ENCODE assay signal across 13 cellular contexts in the genomic region with DNA sequence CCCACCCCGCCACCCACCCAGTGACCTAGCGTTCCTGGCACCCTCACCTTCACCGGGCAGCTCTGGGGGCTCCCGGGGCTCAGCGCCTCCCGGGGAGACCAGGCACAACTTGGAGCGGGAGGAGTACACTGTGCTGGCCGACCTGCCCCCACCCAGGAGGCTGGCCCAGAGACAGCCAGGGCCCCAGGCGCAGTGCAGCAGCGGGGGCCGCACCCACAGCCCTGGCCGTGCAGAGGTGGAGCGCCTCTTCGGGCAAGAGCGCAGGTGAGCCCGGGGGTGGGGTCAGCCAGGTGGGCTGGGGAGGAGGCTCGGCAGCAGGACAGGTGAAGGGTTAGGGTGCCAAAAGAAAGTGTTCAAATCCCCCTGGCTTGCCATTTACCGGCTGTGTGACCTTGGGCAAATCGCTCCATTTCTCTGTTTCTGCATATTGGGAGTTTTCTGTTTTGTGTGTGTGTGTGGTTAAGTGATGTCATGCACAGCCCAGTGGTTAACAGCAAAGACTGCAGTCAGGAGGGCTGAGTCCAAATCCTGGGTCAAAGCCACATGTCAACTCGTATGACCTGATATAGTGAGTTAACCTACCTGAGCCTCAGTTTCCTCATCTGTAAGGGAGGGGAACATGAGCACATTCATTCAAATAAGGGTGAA. TPM values are rescaled to one million over a fixed set of nuclear protein-coding genes. Genes with fewer than 3 reads are reported as not detected.
A peak's percentile ranks its signal among the peaks of the same experiment; 100 is the strongest.
DNase-seq lines count a peak whose midpoint lies in the region; ATAC-seq, FAIRE-seq and TF ChIP-seq lines count a peak whose summit lies in the region.
"Had no signal": no experiment of that assay in that cellular context is flagged by ENCODE, and none has a peak within 500 bp of the region (broad histone marks: within the 10 kb centered on the region; RNA-seq: fewer than 3 reads in every experiment).

No MANE protein-coding gene starts in this region.

- POLR2A ChIA-PET in activated CD4-positive, alpha-beta T cell treated with anti-CD3 and anti-CD28 coated beads for 36 hours (lab: Charles Lee): no interaction called here

- no peaks in the 10 kb centered on the region for H3K36me3 ChIP-seq in right atrium auricular region
- H3K36me3 ChIP-seq: neutrophil, SJSA1 had no signal

- no peaks in the 10 kb centered on the region for H3K27me3 ChIP-seq in right atrium auricular region
- H3K27me3 ChIP-seq: neutrophil, SJSA1 had no signal

- H3K9me3 Mint-ChIP-seq in activated CD4-positive, alpha-beta T cell treated with anti-CD3 and anti-CD28 coated beads for 36 hours (ENCODE audit: low read depth): no peaks in the 10 kb centered on the region
- no peaks in the 10 kb centered on the region for H3K9me3 Mint-ChIP-seq in stimulated activated naive CD8-positive, alpha-beta T cell treated with anti-CD3 and anti-CD28 coated beads, Interleukin-15, amount 100 ng/mL, for 72 hours
- H3K9me3 Mint-ChIP-seq: activated T-cell treated with anti-CD3 and anti-CD28 coated beads, Interleukin-2, amount 50 U/mL, for 24 hours had no signal

- CTCF ChIA-PET in activated CD4-positive, alpha-beta T cell treated with anti-CD3 and anti-CD28 coated beads for 36 hours (lab: Charles Lee): no interaction called here

- no peaks in the 10 kb centered on the region for H3K9me3 ChIP-seq in right atrium auricular region
- H3K9me3 ChIP-seq: neutrophil, SJSA1 had no signal

- no peak overlapping the region for H3K27ac Mint-ChIP-seq in activated CD4-positive, alpha-beta T cell treated with anti-CD3 and anti-CD28 coated beads for 36 hours
- H3K27ac Mint-ChIP-seq in stimulated activated naive CD8-positive, alpha-beta T cell treated with anti-CD3 and anti-CD28 coated beads, Interleukin-15, amount 100 ng/mL, for 72 hours: no peak overlapping the region
- H3K27ac Mint-ChIP-seq: activated T-cell treated with anti-CD3 and anti-CD28 coated beads, Interleukin-2, amount 50 U/mL, for 24 hours had no signal

- H3K36me3 Mint-ChIP-seq in activated CD4-positive, alpha-beta T cell treated with anti-CD3 and anti-CD28 coated beads for 36 hours (ENCODE audit: low read depth): peaks cover 3% of the 10 kb centered on the region

- intact Hi-C loops in activated CD4-positive, alpha-beta T cell treated with anti-CD3 and anti-CD28 coated beads for 36 hours (cut with DNase I, micrococcal nuclease): no loop called here

- peak; percentile 71 for ATAC-seq in activated CD4-positive, alpha-beta T cell treated with anti-CD3 and anti-CD28 coated beads for 36 hours
- peak; percentile 49 for ATAC-seq in esophagus mucosa
- peak; percentile 69 for ATAC-seq in stimulated activated naive CD8-positive, alpha-beta T cell treated with anti-CD3 and anti-CD28 coated beads, Interleukin-15, amount 100 ng/mL, for 72 hours
- ATAC-seq in HG02973 (IDR thresholded peaks at IDR 0.05; ENCODE audit: unreplicated experiment): no peak

- peak in 1 of 2 donors; percentile 23 for TF ChIP-seq CTCF in right atrium auricular region (IDR thresholded peaks at IDR 0.05)

- no peak overlapping the region for H3K27ac ChIP-seq in right atrium auricular region
- H3K27ac ChIP-seq: neutrophil, SJSA1 had no signal

- no peak for DNase-seq in activated CD4-positive, alpha-beta T cell treated with anti-CD3 and anti-CD28 coated beads for 36 hours
- no peak for DNase-seq in activated CD4-positive, alpha-beta T cell treated with anti-CD3 and anti-CD28 coated beads for 4 hours
- DNase-seq in RCC 7860 (ENCODE audit: low spot score) (peak; percentile 6), NCI-H2029 treated with DMSO at 0.1 percent for 48 hours (lab: John Stamatoyannopoulos, UW) (no peak), right atrium auricular region (ENCODE audit: low spot score) (no peak)
- no peak for DNase-seq in stimulated activated naive CD8-positive, alpha-beta T cell treated with anti-CD3 and anti-CD28 coated beads, Interleukin-15, amount 100 ng/mL, for 72 hours
- DNase-seq: activated T-cell treated with anti-CD3 and anti-CD28 coated beads, Interleukin-2, amount 50 U/mL, for 24 hours; NCI-H1417 had no signal

- H3K4me3 ChIP-seq in right atrium auricular region: no peak overlapping the region
- H3K4me3 ChIP-seq: SJSA1 had no signal

- no peaks in the 10 kb centered on the region for H3K4me1 Mint-ChIP-seq in activated CD4-positive, alpha-beta T cell treated with anti-CD3 and anti-CD28 coated beads for 36 hours
- no peaks in the 10 kb centered on the region for H3K4me1 Mint-ChIP-seq in stimulated activated naive CD8-positive, alpha-beta T cell treated with anti-CD3 and anti-CD28 coated beads, Interleukin-15, amount 100 ng/mL, for 72 hours

- peaks cover 0 to 20% of the 10 kb centered on the region in 2 donors for H3K4me1 ChIP-seq in right atrium auricular region
- H3K4me1 ChIP-seq: SJSA1 had no signal

- H3K27me3 Mint-ChIP-seq in activated CD4-positive, alpha-beta T cell treated with anti-CD3 and anti-CD28 coated beads for 36 hours: no peaks in the 10 kb centered on the region
- no peaks in the 10 kb centered on the region for H3K27me3 Mint-ChIP-seq in stimulated activated naive CD8-positive, alpha-beta T cell treated with anti-CD3 and anti-CD28 coated beads, Interleukin-15, amount 100 ng/mL, for 72 hours
- H3K27me3 Mint-ChIP-seq: activated T-cell treated with anti-CD3 and anti-CD28 coated beads, Interleukin-2, amount 50 U/mL, for 24 hours had no signal

- no peak overlapping the region for H3K4me3 Mint-ChIP-seq in activated CD4-positive, alpha-beta T cell treated with anti-CD3 and anti-CD28 coated beads for 36 hours
- H3K4me3 Mint-ChIP-seq in stimulated activated naive CD8-positive, alpha-beta T cell treated with anti-CD3 and anti-CD28 coated beads, Interleukin-15, amount 100 ng/mL, for 72 hours: no peak overlapping the region
- H3K4me3 Mint-ChIP-seq: activated T-cell treated with anti-CD3 and anti-CD28 coated beads, Interleukin-2, amount 50 U/mL, for 24 hours had no signal

- no peak for FAIRE-seq in RCC 7860 (lab: Jason Lieb, UNC)
- FAIRE-seq: A204.1 had no signal

RNA-seq across cellular contexts. Expression of a gene that starts 29.5 kb away (rescaled TPM):
- 10 to 100 TPM; 23.3 to 26.1 TPM for total RNA-seq in activated CD4-positive, alpha-beta T cell treated with anti-CD3 and anti-CD28 coated beads for 36 hours
- total RNA-seq in esophagus mucosa: 68.3 TPM
- total RNA-seq in right atrium auricular region: 100 to 1,000 TPM; 108 to 118 TPM

RNA-seq across cellular contexts. Expression of a gene that starts 40.2 kb away (rescaled TPM):
- 10 to 100 TPM; 37.1 to 42.3 TPM for total RNA-seq in activated CD4-positive, alpha-beta T cell treated with anti-CD3 and anti-CD28 coated beads for 36 hours
- 32.8 TPM for total RNA-seq in esophagus mucosa
- total RNA-seq in right atrium auricular region: 10 to 100 TPM; 17.8 to 24.7 TPM

RNA-seq across cellular contexts. Expression of a gene that starts 50.9 kb away (rescaled TPM):
- total RNA-seq in activated CD4-positive, alpha-beta T cell treated with anti-CD3 and anti-CD28 coated beads for 36 hours: 100 to 1,000 TPM; 522 to 663 TPM
- total RNA-seq in esophagus mucosa (55.5 TPM), right atrium auricular region (1,000 to 10,000 TPM in 1 of 2 donors, 100 to 1,000 TPM in 1; 584 to 1,958 TPM)
